In the genomic region with DNA sequence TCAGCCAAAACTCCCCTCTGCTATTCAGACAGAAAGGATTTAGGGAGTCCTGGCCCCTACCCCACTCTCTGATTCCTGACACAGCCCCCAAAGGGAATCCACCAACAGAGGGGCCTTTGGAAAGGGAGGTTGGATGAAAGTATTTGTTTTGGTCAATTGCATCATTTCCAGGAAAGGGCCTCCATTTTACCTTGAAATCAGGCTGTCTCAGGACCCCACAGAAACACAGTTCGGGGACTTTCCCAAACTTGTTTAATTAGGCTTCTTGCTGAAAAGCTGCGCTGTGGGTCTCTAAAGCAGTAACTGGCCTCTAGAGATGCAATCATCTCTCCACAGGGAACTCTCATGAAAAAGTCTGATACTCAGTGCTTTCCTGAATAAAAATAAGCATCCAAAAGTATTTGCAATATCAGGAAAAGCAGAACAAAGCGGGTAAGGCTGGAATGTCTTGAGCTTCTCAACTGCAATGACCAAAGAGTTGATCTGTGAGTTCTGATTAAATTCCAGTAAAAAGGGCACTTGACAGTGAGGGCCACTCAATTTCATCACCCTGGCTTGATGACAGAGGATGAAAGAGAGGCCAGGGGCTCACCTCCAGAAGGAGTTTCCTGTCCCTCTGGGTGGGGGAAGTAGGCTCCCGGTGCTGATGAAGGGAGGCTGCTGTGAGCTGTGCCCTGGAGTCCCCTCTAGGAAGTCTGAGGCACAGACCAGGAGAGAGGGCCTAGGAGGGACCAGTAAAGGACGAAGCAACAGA, we compare ENCODE assay signal across 24 cellular contexts. TPM values are rescaled to one million over a fixed set of nuclear protein-coding genes. Genes with fewer than 3 reads are reported as not detected.
"Had no signal": no experiment of that assay in that cellular context is flagged by ENCODE, and none has a peak within 500 bp of the region (broad histone marks: within the 10 kb centered on the region; RNA-seq: fewer than 3 reads in every experiment).

No MANE protein-coding gene starts in this region.

- FAIRE-seq: keratinocyte, urothelium cell line had no signal

- ATAC-seq: heart right ventricle, left colon, WTC11 had no signal

- H3K27me3 ChIP-seq: heart right ventricle, sigmoid colon, tibial nerve had no signal

- DNase-seq: activated CD4-positive, alpha-beta T cell treated with anti-CD3 and anti-CD28 coated beads, Interleukin-2, amount 50 U/mL, for 48 hours; activated gamma-delta T cell; activated naive CD4-positive, alpha-beta T cell treated with anti-CD3 and anti-CD28 coated beads, Interleukin-2, amount 50 U/mL, for 16 hours; aorta; effector CD4-positive, alpha-beta T cell; erythroblast; foreskin fibroblast; heart right ventricle; left colon; naive B cell; retina; sigmoid colon; stimulated activated CD4-positive, alpha-beta T cell treated with anti-CD3 and anti-CD28 coated beads, Interleukin-15, amount 100 ng/mL, for 24 hours; stimulated activated naive CD4-positive, alpha-beta T cell treated with Interleukin-2 at 50 U/mL for 16 hours; T-helper 9 cell had no signal

- H3K4me1 ChIP-seq: heart right ventricle, sigmoid colon, tibial nerve had no signal

- H3K9me3 ChIP-seq: heart right ventricle, sigmoid colon, tibial nerve had no signal

- H3K36me3 ChIP-seq: heart right ventricle, sigmoid colon had no signal

- H3K27ac ChIP-seq: heart right ventricle, sigmoid colon, tibial nerve had no signal

- H3K4me3 ChIP-seq: heart right ventricle, sigmoid colon, smooth muscle cell, tibial nerve had no signal

- H3K4me2 ChIP-seq: smooth muscle cell had no signal

RNA-seq across cellular contexts. Expression of a gene that starts 56.5 kb away (rescaled TPM):
- total RNA-seq: activated T-helper 1 cell treated with anti-CD3 and anti-CD28 coated beads, Interleukin-12 subunit alpha, Interleukin-12 subunit beta, Interleukin-2, Interleukin-4 antibody, amounts not matched to agents 30 ng/mL and 10 ng/mL and 1 ng/mL, durations not matched to agents 14 hours and 24 hours and 36 hours; chondrocyte; osteocyte; smooth muscle cell had no signal
- polyA plus RNA-seq: fibroblast of lung, keratinocyte had no signal
